8 cellular contexts compared by ENCODE assay signal in genomic region chr17:7575481-7575883, GRCh38. TPM values are rescaled to one million over a fixed set of nuclear protein-coding genes. Genes with fewer than 3 reads are reported as not detected.
DNase-seq lines count a peak whose midpoint lies in the region; ATAC-seq, FAIRE-seq and TF ChIP-seq lines count a peak whose summit lies in the region.
"Had no signal": no experiment of that assay in that cellular context is flagged by ENCODE, and none has a peak within 500 bp of the region (broad histone marks: within the 10 kb centered on the region; RNA-seq: fewer than 3 reads in every experiment).

No MANE protein-coding gene starts in this region.

- no peak for DNase-seq in GM12891 (ENCODE audit: insufficient read length, low spot score)
- DNase-seq in RWPE2 (ENCODE audit: low spot score): no peak
- no peak for DNase-seq in epithelial cell of proximal tubule (ENCODE audit: low read depth)
- DNase-seq in skeletal muscle cell (ENCODE audit: low read depth): no peak
- DNase-seq: NCI-H2171 had no signal

- FAIRE-seq in GM12891 (lab: Jason Lieb, UNC): peak; percentile 57

- no peak overlapping the region for H3K4me3 ChIP-seq in RWPE2 (ENCODE audit: severe bottlenecking)
- H3K4me3 ChIP-seq in epithelial cell of proximal tubule (ENCODE audit: low read depth, low read length): peak overlapping the region; percentile 85
- H3K4me3 ChIP-seq in skeletal muscle cell (ENCODE audit: low read depth, low read length): peak overlapping the region; percentile 96

- H3K9me3 ChIP-seq in RWPE2 (ENCODE audit: severe bottlenecking): no peaks in the 10 kb centered on the region

- peak; percentile 58; the same call in 1 of the 2 replicates for TF ChIP-seq POLR2A in GM12891 (IDR thresholded peaks at IDR 0.05; ENCODE audit: low read depth, low read length)

- TF ChIP-seq CTCF in RWPE2 (IDR thresholded peaks at IDR 0.05; ENCODE audit: poor library complexity, severe bottlenecking) (no peak), epithelial cell of proximal tubule (conservative IDR thresholded peaks at IDR 0.05; ENCODE audit: low read depth, low read length) (no peak)

- H3K27me3 ChIP-seq in RWPE2 (ENCODE audit: insufficient read depth, poor library complexity, severe bottlenecking): no peaks in the 10 kb centered on the region

- H3K4me1 ChIP-seq in RWPE2 (ENCODE audit: insufficient read depth, poor library complexity, severe bottlenecking): peaks cover 20% of the 10 kb centered on the region

- H3K27ac ChIP-seq in RWPE2 (ENCODE audit: poor library complexity, severe bottlenecking): peak overlapping the region; percentile 98

- peaks cover 73% of the 10 kb centered on the region for H3K36me3 ChIP-seq in RWPE2 (ENCODE audit: low read depth)

- ATAC-seq in RWPE2 (ENCODE audit: low read depth) (no peak), HG03378 (IDR thresholded peaks at IDR 0.05; ENCODE audit: unreplicated experiment) (no peak), HG02840 (IDR thresholded peaks at IDR 0.05; ENCODE audit: low FRiP score, unreplicated experiment) (no peak), HG03039 (IDR thresholded peaks at IDR 0.05; ENCODE audit: unreplicated experiment) (no peak)

TF ChIP-seq in GM12891, 5 proteins besides CTCF, POLR2A, EP300 and RAD21:
- TF ChIP-seq POLR2AphosphoS5 (IDR thresholded peaks at IDR 0.05; ENCODE audit: low read depth, low read length): peak; percentile 53; the same call in 1 of the 2 replicates
- no peak for TF ChIP-seq POU2F2 (IDR thresholded peaks at IDR 0.05; ENCODE audit: low read depth, low read length)
- no peak for TF ChIP-seq SPI1 (IDR thresholded peaks at IDR 0.05; ENCODE audit: low read depth, low read length)

RNA-seq across cellular contexts. Expression of gene CD68, which starts 4.0 kb away (rescaled TPM):
- 6.6 TPM for polyA plus RNA-seq in GM12891 (2012; ENCODE audit: low read depth, missing spikeins)
- 10.7 and 16.7 TPM in 2 replicates for total RNA-seq in epithelial cell of proximal tubule

RNA-seq across cellular contexts. Expression of gene MPDU1, which starts 8.2 kb away (rescaled TPM):
- 46.6 TPM for polyA plus RNA-seq in GM12891 (2012; ENCODE audit: low read depth, missing spikeins)
- 236 and 272 TPM in 2 replicates for total RNA-seq in epithelial cell of proximal tubule

RNA-seq across cellular contexts. Expression of gene SENP3, which starts 13.8 kb away (rescaled TPM):
- 34.7 TPM for polyA plus RNA-seq in GM12891 (2012; ENCODE audit: low read depth, missing spikeins)
- total RNA-seq in epithelial cell of proximal tubule: 62.9 and 113 TPM in 2 replicates

RNA-seq across cellular contexts. Expression of gene SOX15, which starts 14.4 kb away (rescaled TPM):
- polyA plus RNA-seq in GM12891 (2012; ENCODE audit: low read depth, missing spikeins): 1.0 TPM
- 18.7 and 19.0 TPM in 2 replicates for total RNA-seq in epithelial cell of proximal tubule

RNA-seq across cellular contexts. Expression of gene TNFSF13, which starts 16.9 kb away (rescaled TPM):
- 10.4 TPM for polyA plus RNA-seq in GM12891 (2012; ENCODE audit: low read depth, missing spikeins)
- total RNA-seq in epithelial cell of proximal tubule: 5.2 and 6.4 TPM in 2 replicates
